Comparison of ENCODE assay signal across 22 cellular contexts in the genomic region with DNA sequence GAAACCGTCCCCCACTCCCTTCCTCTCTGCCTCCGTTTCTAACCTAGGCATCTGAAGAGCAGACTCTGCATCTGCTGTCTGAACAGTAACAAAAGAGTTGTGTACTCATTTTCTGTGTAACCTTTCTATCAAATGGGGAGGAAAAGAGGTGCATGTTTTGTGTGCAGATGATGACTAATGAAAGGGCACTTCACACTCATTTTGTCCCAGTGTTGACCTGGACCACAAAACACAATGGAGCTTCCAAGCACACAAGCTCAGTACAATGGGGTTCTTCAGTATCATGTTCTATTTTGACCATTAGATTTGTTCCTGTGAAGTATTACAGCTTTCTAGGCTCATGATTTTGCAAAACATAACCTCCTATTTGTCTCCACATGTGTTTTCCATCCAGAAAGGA. TPM values are rescaled to one million over a fixed set of nuclear protein-coding genes. Genes with fewer than 3 reads are reported as not detected.
A peak's percentile ranks its signal among the peaks of the same experiment; 100 is the strongest.
DNase-seq lines count a peak whose midpoint lies in the region; ATAC-seq and TF ChIP-seq lines count a peak whose summit lies in the region.
"Had no signal": no experiment of that assay in that cellular context is flagged by ENCODE, and none has a peak within 500 bp of the region (broad histone marks: within the 10 kb centered on the region; RNA-seq: fewer than 3 reads in every experiment).

No MANE protein-coding gene starts in this region.

- no peak for DNase-seq in activated CD8-positive, alpha-beta memory T cell treated with anti-CD3 and anti-CD28 coated beads, Interleukin-2, amount 10 ng/mL, durations not matched to agents 7 days and 5 days
- no peak for DNase-seq in activated CD8-positive, alpha-beta memory T cell treated with anti-CD3 and anti-CD28 coated beads, Interleukin-2, amount 50 U/mL, for 4 hours
- DNase-seq in NCI-H187 treated with DMSO at 0.1 percent for 48 hours (lab: John Stamatoyannopoulos, UW) (peak; percentile 56), NCI-H748 (lab: John Stamatoyannopoulos, UW; ENCODE audit: unreplicated experiment) (peak; percentile 94), pons (ENCODE audit: low spot score) (peak; percentile 51), transverse colon (no peak)
- no peak for DNase-seq in stimulated activated CD4-positive, alpha-beta T cell treated with anti-CD3 and anti-CD28 coated beads, Interleukin-4, amount 100 ng/mL, for 24 hours
- DNase-seq: activated CD4-positive, alpha-beta T cell treated with anti-CD3 and anti-CD28 coated beads for 1 hour; activated naive CD4-positive, alpha-beta T cell treated with Interleukin-2 at 50 U/mL for 16 hours; body of pancreas; DND-41; MM.1S; retina; T-helper 9 cell had no signal

- intact Hi-C loops in transverse colon (cut with DNase I; ENCODE audit: low total_unique reads) = no loop called here

- no peaks in the 10 kb centered on the region for H3K36me3 ChIP-seq in transverse colon
- H3K36me3 ChIP-seq: neutrophil had no signal

- H3K4me3 ChIP-seq in transverse colon = no peak overlapping the region
- H3K4me3 ChIP-seq: body of pancreas had no signal

- TF ChIP-seq CTCF in transverse colon (IDR thresholded peaks at IDR 0.05) = no peak

- no peak overlapping the region for H3K4me3 Mint-ChIP-seq in activated CD8-positive, alpha-beta memory T cell treated with anti-CD3 and anti-CD28 coated beads, Interleukin-2, amount 10 ng/mL, durations not matched to agents 7 days and 5 days

- WGBS in transverse colon (ENCODE audit: low coverage in 1 of 2), 2 donors = 72 to 86% methylated on average over 2 of the region's 2 CpGs

- no peaks in the 10 kb centered on the region for H3K9me3 ChIP-seq in transverse colon
- H3K9me3 ChIP-seq: body of pancreas, neutrophil had no signal

- peak; percentile 45 for ATAC-seq in activated CD8-positive, alpha-beta memory T cell treated with anti-CD3 and anti-CD28 coated beads, Interleukin-2, amount 10 ng/mL, durations not matched to agents 7 days and 5 days
- no peak for ATAC-seq in GM19463 (IDR thresholded peaks at IDR 0.05; ENCODE audit: unreplicated experiment)
- ATAC-seq: body of pancreas, left lobe of liver had no signal

- no peaks in the 10 kb centered on the region for H3K27me3 ChIP-seq in transverse colon
- H3K27me3 ChIP-seq: body of pancreas had no signal

- no peaks in the 10 kb centered on the region for H3K27me3 Mint-ChIP-seq in activated CD8-positive, alpha-beta memory T cell treated with anti-CD3 and anti-CD28 coated beads, Interleukin-2, amount 10 ng/mL, durations not matched to agents 7 days and 5 days

- H3K27ac ChIP-seq in transverse colon = no peak overlapping the region
- H3K27ac ChIP-seq: body of pancreas, C4-2B, neutrophil had no signal

- no peak overlapping the region for H3K27ac Mint-ChIP-seq in activated CD8-positive, alpha-beta memory T cell treated with anti-CD3 and anti-CD28 coated beads, Interleukin-2, amount 10 ng/mL, durations not matched to agents 7 days and 5 days

- in situ Hi-C loops in transverse colon (cut with MboI; ENCODE audit: low pct_ligation_motif_present in 1 of 4, low pct_unique_long_range_greater_than_20kb in 1 of 4, low sequenced_read_pairs in 3 of 4) = no loop called here

- H3K4me1 ChIP-seq in transverse colon = no peaks in the 10 kb centered on the region
- H3K4me1 ChIP-seq: body of pancreas had no signal

- no peaks in the 10 kb centered on the region for H3K36me3 Mint-ChIP-seq in activated CD8-positive, alpha-beta memory T cell treated with anti-CD3 and anti-CD28 coated beads, Interleukin-2, amount 10 ng/mL, durations not matched to agents 7 days and 5 days

- peaks cover 16% of the 10 kb centered on the region for H3K4me1 Mint-ChIP-seq in activated CD8-positive, alpha-beta memory T cell treated with anti-CD3 and anti-CD28 coated beads, Interleukin-2, amount 10 ng/mL, durations not matched to agents 7 days and 5 days

- TF ChIP-seq POLR2A in transverse colon (IDR thresholded peaks at IDR 0.05) = no peak

- no peaks in the 10 kb centered on the region for H3K9me3 Mint-ChIP-seq in activated CD8-positive, alpha-beta memory T cell treated with anti-CD3 and anti-CD28 coated beads, Interleukin-2, amount 10 ng/mL, durations not matched to agents 7 days and 5 days (ENCODE audit: low read depth)

- no peak for TF ChIP-seq EP300 in transverse colon (IDR thresholded peaks at IDR 0.05; ENCODE audit: low read depth)

- CTCF ChIA-PET in activated CD8-positive, alpha-beta memory T cell treated with anti-CD3 and anti-CD28 coated beads, Interleukin-2, amount 10 ng/mL, durations not matched to agents 7 days and 5 days (lab: Charles Lee) = interaction anchor here (1.2 to 1.9 kb wide), 2 partner anchors 9 to 125 kb away, joined by 3 to 6 read pairs; no protein-coding TSS in a partner anchor

RNA-seq across cellular contexts. Expression of a gene that starts 13.0 kb away (rescaled TPM):
- total RNA-seq in activated CD8-positive, alpha-beta memory T cell treated with anti-CD3 and anti-CD28 coated beads, Interleukin-2, amount 10 ng/mL, durations not matched to agents 7 days and 5 days = 1 to 10 TPM; 3.2 to 4.3 TPM
- 1 to 10 TPM in 3 of 4 donors, not detected in 1; 2.0 to 5.2 (median 4.4) TPM for total RNA-seq in transverse colon
- total RNA-seq: OCI-LY7 had no signal

RNA-seq across cellular contexts. Expression of a gene that starts 57.3 kb away (rescaled TPM):
- total RNA-seq in activated CD8-positive, alpha-beta memory T cell treated with anti-CD3 and anti-CD28 coated beads, Interleukin-2, amount 10 ng/mL, durations not matched to agents 7 days and 5 days = 10 to 100 TPM in 1 of 2 experiments, 1 to 10 TPM in 1; 8.1 to 15.3 TPM
- 1 to 10 TPM in 1 of 4 donors, under 1 TPM in 1, not detected in 2; 0.41 to 1.7 TPM for total RNA-seq in transverse colon
- total RNA-seq: A172, body of pancreas, epithelial cell of proximal tubule, left lobe of liver, NCI-H460, OCI-LY7 had no signal

Comparison
In these comparisons a context has a peak if more than half of its experiments do, and no peak if none do; other contexts are left out.
1. DNase-seq: peak in NCI-H187 treated with DMSO at 0.1 percent for 48 hours (single experiment), NCI-H748 (single experiment) and pons (single experiment); none in activated CD8-positive, alpha-beta memory T cell treated with anti-CD3 and anti-CD28 coated beads, Interleukin-2, amount 10 ng/mL, durations not matched to agents 7 days and 5 days (single experiment), activated CD8-positive, alpha-beta memory T cell treated with anti-CD3 and anti-CD28 coated beads, Interleukin-2, amount 50 U/mL, for 4 hours (single experiment), transverse colon (single experiment) and stimulated activated CD4-positive, alpha-beta T cell treated with anti-CD3 and anti-CD28 coated beads, Interleukin-4, amount 100 ng/mL, for 24 hours (single experiment).